Comparison of ENCODE assay signal across 8 cellular contexts in the genomic region with DNA sequence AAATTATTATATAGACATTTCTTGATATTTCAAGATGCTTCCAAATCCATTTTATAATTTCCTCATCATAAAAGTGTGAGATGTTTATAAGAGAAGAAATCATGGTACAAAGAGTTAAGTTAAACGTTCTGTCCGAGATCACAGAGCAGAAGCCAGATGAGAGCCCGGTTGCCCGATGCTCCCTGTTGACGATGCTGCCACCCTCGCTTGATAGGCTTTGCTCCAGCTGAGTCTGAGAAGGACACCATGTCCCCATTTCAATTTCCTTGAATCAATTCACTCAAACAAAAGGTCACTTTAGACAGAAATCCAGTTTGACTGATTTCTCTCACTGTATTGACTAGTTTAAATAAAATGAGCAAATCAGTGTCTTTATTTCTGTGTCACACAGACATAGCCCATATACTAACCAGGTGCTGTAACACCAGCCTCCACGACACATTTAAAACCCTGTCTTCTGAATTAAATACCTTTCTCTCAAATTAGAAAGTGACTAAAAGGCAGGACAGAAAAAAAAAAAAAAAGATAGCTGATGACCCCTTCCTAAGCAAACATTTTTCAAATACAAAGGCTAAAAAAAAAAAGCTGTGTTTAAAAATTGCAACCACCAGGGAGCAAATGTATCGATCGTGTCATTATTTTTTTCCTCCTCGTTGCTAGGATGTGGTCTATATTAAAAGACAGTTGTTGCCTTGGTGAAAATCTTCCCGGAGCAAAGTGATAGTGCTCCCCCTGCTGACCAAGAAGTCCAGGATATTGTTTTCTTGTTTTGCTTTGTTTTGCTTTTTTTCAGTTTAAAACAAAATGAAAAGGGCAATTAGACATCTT. TPM values are rescaled to one million over a fixed set of nuclear protein-coding genes. Genes with fewer than 3 reads are reported as not detected.
A peak's percentile ranks its signal among the peaks of the same experiment; 100 is the strongest.
DNase-seq lines count a peak whose midpoint lies in the region; ATAC-seq, FAIRE-seq and TF ChIP-seq lines count a peak whose summit lies in the region.

No MANE protein-coding gene starts in this region.

- peak; percentile 81 for TF ChIP-seq CTCF in epithelial cell of proximal tubule (conservative IDR thresholded peaks at IDR 0.05; ENCODE audit: low read depth, low read length)
- TF ChIP-seq CTCF in testis (IDR thresholded peaks at IDR 0.05), result peak; percentile 68 to 86 (median 76)

- peaks cover 17% of the 10 kb centered on the region for H3K4me1 ChIP-seq in testis

- no peaks in the 10 kb centered on the region for H3K27me3 ChIP-seq in testis

- no peaks in the 10 kb centered on the region for H3K36me3 ChIP-seq in testis (ENCODE audit: low read depth, missing control alignments)

- H3K4me3 ChIP-seq in epithelial cell of proximal tubule (ENCODE audit: low read depth, low read length) (peak overlapping the region; percentile 25), testis (no peak overlapping the region)

- TF ChIP-seq POLR2A in testis (IDR thresholded peaks at IDR 0.05), result no peak

- peak overlapping the region in 1 of 2 donors; percentile 36 for H3K27ac ChIP-seq in testis

- FAIRE-seq in GM18507 (lab: Jason Lieb, UNC), result peak; percentile 91

- H3K9me3 ChIP-seq in testis, result no peaks in the 10 kb centered on the region

- DNase-seq in AG08396 (ENCODE audit: low spot score) (peak; percentile 55), GM18507 (ENCODE audit: extremely low spot score, insufficient read length, low read depth) (peak; percentile 15), NCI-H748 treated with DMSO at 0.1 percent for 48 hours (lab: John Stamatoyannopoulos, UW) (peak; percentile 76), epithelial cell of proximal tubule (ENCODE audit: low read depth) (peak; percentile 44), myocyte (ENCODE audit: low read depth) (peak; percentile 79), testis (peak; percentile 63)
- DNase-seq in activated CD8-positive, alpha-beta memory T cell treated with anti-CD3 and anti-CD28 coated beads, Interleukin-2, amount 50 U/mL, for 1 hour (ENCODE audit: extremely low read depth), result peak; percentile 35

- intact Hi-C loops in testis (cut with DNase I; ENCODE audit: low total_unique reads), result no loop called here

- 19 to 27% methylated on average over 11 of the region's 11 CpGs for WGBS in testis, 2 donors

- ATAC-seq in HG03520 (IDR thresholded peaks at IDR 0.05; ENCODE audit: unreplicated experiment), result peak; percentile 51

RNA-seq across cellular contexts. Expression of gene DNASE2B, which starts 35.2 kb away (rescaled TPM):
- total RNA-seq in epithelial cell of proximal tubule, result not detected in 2 replicates
- not detected in 2 replicates for total RNA-seq in myocyte
- not detected for polyA plus RNA-seq in myocyte (2012)
- total RNA-seq in testis, result under 1 TPM; 0.25 to 0.31 TPM
- polyA plus RNA-seq in testis (ENCODE audit: insufficient read depth, low read depth, low replicate concordance), result 1.3 TPM

RNA-seq across cellular contexts. Expression of gene RPF1, which starts 45.6 kb away (rescaled TPM):
- 60.0 and 63.6 TPM in 2 replicates for total RNA-seq in epithelial cell of proximal tubule
- 34.1 and 36.0 TPM in 2 replicates for total RNA-seq in myocyte
- polyA plus RNA-seq in myocyte (2012), result 20.1 TPM
- total RNA-seq in testis, result 10 to 100 TPM; 41.9 to 49.2 TPM
- polyA plus RNA-seq in testis (ENCODE audit: insufficient read depth, low read depth, low replicate concordance), result 62.2 TPM

Comparison
In these comparisons a context has a peak if more than half of its experiments do, and no peak if none do; other contexts are left out.
1. DNase-seq: peak in every context shown above with its lines; median percentile 79 in myocyte; 76 in NCI-H748 treated with DMSO at 0.1 percent for 48 hours; 63 in testis; 55 in AG08396; 44 in epithelial cell of proximal tubule; 35 in activated CD8-positive, alpha-beta memory T cell treated with anti-CD3 and anti-CD28 coated beads, Interleukin-2, amount 50 U/mL, for 1 hour; 15 in GM18507.